In the genomic region with DNA sequence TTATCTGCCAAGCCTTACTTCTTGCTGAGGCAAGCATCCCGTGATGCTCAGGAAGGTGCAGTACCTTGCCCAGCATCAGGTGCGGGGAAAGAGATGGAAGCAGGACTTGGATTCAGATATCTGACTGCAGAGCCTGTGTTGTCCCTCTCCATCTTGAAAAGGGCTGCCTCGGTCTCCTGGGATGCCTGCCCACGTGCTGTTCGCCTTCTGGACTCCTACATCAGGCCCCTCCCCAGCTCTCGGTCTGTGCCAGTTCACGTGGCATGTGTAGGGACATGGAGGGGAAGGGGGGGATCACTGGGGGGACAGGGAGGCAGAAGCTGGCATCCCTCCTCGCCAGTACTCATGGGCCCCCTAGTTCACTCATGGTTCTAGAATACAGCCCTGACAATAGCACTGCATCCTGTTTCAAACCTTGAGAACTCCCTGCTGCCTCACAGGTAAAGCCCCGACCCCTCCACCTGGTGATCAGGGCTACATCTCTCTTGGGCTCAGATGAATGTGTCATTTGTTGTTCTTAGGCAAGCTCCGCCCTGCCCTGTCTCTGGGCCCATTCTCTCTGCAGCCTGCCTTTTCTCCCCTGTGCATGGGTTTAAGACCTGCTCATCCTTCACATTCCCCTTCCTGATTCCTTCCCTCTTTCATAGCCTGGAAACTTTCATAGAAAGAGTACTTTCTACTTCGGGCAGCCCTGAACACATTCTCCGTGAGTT, we compare ENCODE assay signal across 18 cellular contexts. TPM values are rescaled to one million over a fixed set of nuclear protein-coding genes. Genes with fewer than 3 reads are reported as not detected.
DNase-seq lines count a peak whose midpoint lies in the region; ATAC-seq, FAIRE-seq and TF ChIP-seq lines count a peak whose summit lies in the region.
"Had no signal": no experiment of that assay in that cellular context is flagged by ENCODE, and none has a peak within 500 bp of the region (broad histone marks: within the 10 kb centered on the region; RNA-seq: fewer than 3 reads in every experiment).

No MANE protein-coding gene starts in this region.

- peak in 1 of 2 donors; percentile 33 for ATAC-seq in lower lobe of right lung
- no peak for ATAC-seq in upper lobe of right lung
- ATAC-seq: activated CD4-positive, alpha-beta T cell treated with anti-CD3 and anti-CD28 coated beads for 36 hours; natural killer cell treated with Interleukin-12 subunit alpha and Interleukin-12 subunit beta and Interleukin-15 and Interleukin-18, amount 100 ng/mL, for 72 hours had no signal

- H3K27me3 ChIP-seq in bronchial epithelial cell (ENCODE audit: control insufficient read depth, insufficient read depth, low read length) (no peaks in the 10 kb centered on the region), lower lobe of right lung (ENCODE audit: low read depth) (no peaks in the 10 kb centered on the region), upper lobe of right lung (no peaks in the 10 kb centered on the region)
- no peaks in the 10 kb centered on the region for H3K27me3 ChIP-seq in effector memory CD4-positive, alpha-beta T cell (replicated peaks; ENCODE audit: control insufficient read depth, insufficient read depth, low read length, poor library complexity, severe bottlenecking)

- TF ChIP-seq CTCF in bronchial epithelial cell (IDR thresholded peaks at IDR 0.05; ENCODE audit: insufficient read depth, low read length, severe bottlenecking) (no peak), lower lobe of right lung (IDR thresholded peaks at IDR 0.05) (no peak), upper lobe of right lung (IDR thresholded peaks at IDR 0.05) (no peak)

- H3K4me1 ChIP-seq in lower lobe of right lung (peaks cover 72% of the 10 kb centered on the region), upper lobe of right lung (peaks cover 47% of the 10 kb centered on the region)
- no peaks in the 10 kb centered on the region for H3K4me1 ChIP-seq in effector memory CD4-positive, alpha-beta T cell (ENCODE audit: control insufficient read depth, insufficient read depth, low read length, poor library complexity, severe bottlenecking)
- H3K4me1 ChIP-seq: HAP-1 had no signal

- DNase-seq in NCI-H2171 treated with DMSO at 0.1 percent for 48 hours (lab: John Stamatoyannopoulos, UW) (peak; percentile 23), NCI-H2171 (lab: John Stamatoyannopoulos, UW) (no peak), bronchial epithelial cell (ENCODE audit: low read depth) (peak; percentile 55), lower lobe of right lung (peak; percentile 20), upper lobe of right lung (no peak), MV-4-11 (lab: John Stamatoyannopoulos, UW) (no peak), SW480 (ENCODE audit: low spot score) (no peak)
- DNase-seq in effector memory CD4-positive, alpha-beta T cell: no peak
- DNase-seq: activated CD4-positive, alpha-beta T cell treated with anti-CD3 and anti-CD28 coated beads for 36 hours; activated CD8-positive, alpha-beta memory T cell treated with anti-CD3 and anti-CD28 coated beads, Interleukin-2, amount 50 U/mL, for 48 hours; activated naive CD4-positive, alpha-beta T cell treated with anti-CD3 and anti-CD28 coated beads for 36 hours; CD8-positive, alpha-beta memory T cell; MM.1S; NCI-H2029; T-helper 9 cell had no signal

- H3K4me3 ChIP-seq in bronchial epithelial cell (ENCODE audit: low read depth, low read length) (no peak overlapping the region), lower lobe of right lung (no peak overlapping the region), upper lobe of right lung (no peak overlapping the region)
- no peak overlapping the region for H3K4me3 ChIP-seq in effector memory CD4-positive, alpha-beta T cell (ENCODE audit: insufficient read depth, low read depth, low read length, poor library complexity, severe bottlenecking)
- H3K4me3 ChIP-seq: HAP-1 had no signal

- no peak for FAIRE-seq in bronchial epithelial cell (lab: Jason Lieb, UNC)
- FAIRE-seq: G401.6 had no signal

- H3K36me3 ChIP-seq in bronchial epithelial cell (ENCODE audit: control insufficient read depth, insufficient read depth, low read length) (peaks cover 23% of the 10 kb centered on the region), lower lobe of right lung (peaks cover 13% of the 10 kb centered on the region), upper lobe of right lung (peaks cover 10% of the 10 kb centered on the region)
- no peaks in the 10 kb centered on the region for H3K36me3 ChIP-seq in effector memory CD4-positive, alpha-beta T cell (ENCODE audit: control insufficient read depth, insufficient read depth, low read length)

- H3K9me3 ChIP-seq in lower lobe of right lung (no peaks in the 10 kb centered on the region), upper lobe of right lung (no peaks in the 10 kb centered on the region)
- no peaks in the 10 kb centered on the region for H3K9me3 ChIP-seq in effector memory CD4-positive, alpha-beta T cell (ENCODE audit: control insufficient read depth, low read length)
- H3K9me3 ChIP-seq: HAP-1 had no signal

- intact Hi-C loops in lower lobe of right lung (cut with DNase I) (no loop called here), upper lobe of right lung (cut with DNase I) (no loop called here)

- peak overlapping the region; percentile 50 for H3K27ac ChIP-seq in lower lobe of right lung
- peak overlapping the region; percentile 55 for H3K27ac ChIP-seq in upper lobe of right lung
- H3K27ac ChIP-seq in effector memory CD4-positive, alpha-beta T cell (ENCODE audit: insufficient read depth, low read length, poor library complexity, severe bottlenecking): no peak overlapping the region

RNA-seq across cellular contexts. Expression of a gene that starts 38.8 kb away (rescaled TPM):
- 63.7 and 99.2 TPM in 2 replicates for total RNA-seq in bronchial epithelial cell
- 23.8 TPM for total RNA-seq in lower lobe of right lung
- total RNA-seq in upper lobe of right lung: 24.5 TPM

Comparison
In these comparisons a context has a peak if more than half of its experiments do, and no peak if none do; other contexts are left out.
1. DNase-seq: peak in NCI-H2171 treated with DMSO at 0.1 percent for 48 hours (single experiment), bronchial epithelial cell (single experiment) and lower lobe of right lung (single experiment); none in NCI-H2171 (single experiment), upper lobe of right lung (single experiment), effector memory CD4-positive, alpha-beta T cell (0 of 3), MV-4-11 (single experiment) and SW480 (single experiment).